Comparison of ENCODE assay signal across 22 cellular contexts in genomic region chr3:98768961-98769360, GRCh38. TPM values are rescaled to one million over a fixed set of nuclear protein-coding genes. Genes with fewer than 3 reads are reported as not detected.
"Had no signal": no experiment of that assay in that cellular context is flagged by ENCODE, and none has a peak within 500 bp of the region (broad histone marks: within the 10 kb centered on the region; RNA-seq: fewer than 3 reads in every experiment).

No MANE protein-coding gene starts in this region.

- H3K9me3 Mint-ChIP-seq: activated naive CD8-positive, alpha-beta T cell treated with anti-CD3 and anti-CD28 coated beads, Interleukin-2, amount 10 ng/mL, durations not matched to agents 7 days and 5 days; activated T-helper 17 cell treated with anti-CD3 and anti-CD28 coated beads, Interleukin-2, amount 50 U/mL, for 72 hours; brain; mesothelial cell of epicardium; natural killer cell treated with Interleukin-12 subunit alpha and Interleukin-12 subunit beta and Interleukin-15 and Interleukin-18, amount 100 ng/mL, for 72 hours; stimulated activated naive CD8-positive, alpha-beta T cell treated with anti-CD3 and anti-CD28 coated beads, Interleukin-15, Interleukin-2, amounts not matched to agents 100 ng/mL and 50 ng/mL, for 24 hours; T-helper 2 cell treated with Interferon-gamma antibody and Interleukin-4, amounts not matched to agents 5 μg/mL and 100 μg/mL, for 36 hours had no signal

- ATAC-seq: activated T-helper 17 cell treated with anti-CD3 and anti-CD28 coated beads, Interleukin-2, amount 50 U/mL, for 72 hours; natural killer cell treated with Interleukin-12 subunit alpha and Interleukin-12 subunit beta and Interleukin-15 and Interleukin-18, amount 100 ng/mL, for 72 hours had no signal

- H3K36me3 ChIP-seq: esophagus muscularis mucosa had no signal

- H3K4me3 Mint-ChIP-seq: activated naive CD8-positive, alpha-beta T cell treated with anti-CD3 and anti-CD28 coated beads, Interleukin-2, amount 10 ng/mL, durations not matched to agents 7 days and 5 days; activated T-helper 17 cell treated with anti-CD3 and anti-CD28 coated beads, Interleukin-2, amount 50 U/mL, for 72 hours; brain; mesothelial cell of epicardium; natural killer cell treated with Interleukin-12 subunit alpha and Interleukin-12 subunit beta and Interleukin-15 and Interleukin-18, amount 100 ng/mL, for 72 hours; stimulated activated naive CD8-positive, alpha-beta T cell treated with anti-CD3 and anti-CD28 coated beads, Interleukin-15, Interleukin-2, amounts not matched to agents 100 ng/mL and 50 ng/mL, for 24 hours; T-helper 2 cell treated with Interferon-gamma antibody and Interleukin-4, amounts not matched to agents 5 μg/mL and 100 μg/mL, for 36 hours had no signal

- H3K36me3 Mint-ChIP-seq: brain; mesothelial cell of epicardium; natural killer cell treated with Interleukin-12 subunit alpha and Interleukin-12 subunit beta and Interleukin-15 and Interleukin-18, amount 100 ng/mL, for 72 hours had no signal

- FAIRE-seq: TTC549 had no signal

- H3K4me1 Mint-ChIP-seq: activated T-helper 17 cell treated with anti-CD3 and anti-CD28 coated beads, Interleukin-2, amount 50 U/mL, for 72 hours had no signal

- DNase-seq: activated CD4-positive, alpha-beta T cell treated with anti-CD3 and anti-CD28 coated beads, Interleukin-2, amount 50 U/mL, for 4 hours; activated naive CD4-positive, alpha-beta T cell; activated naive CD8-positive, alpha-beta T cell treated with anti-CD3 and anti-CD28 coated beads, Interleukin-2, amount 10 ng/mL, durations not matched to agents 7 days and 5 days; activated T-cell treated with anti-CD3 and anti-CD28 coated beads, Interleukin-2, amount 50 U/mL, for 1 hour; cortex of kidney; effector CD8-positive, alpha-beta T cell; left cardiac atrium; occipital lobe; posterior cingulate gyrus; retina; stimulated activated CD4-positive, alpha-beta T cell treated with anti-CD3 and anti-CD28 coated beads, Interleukin-2, amount 100 ng/mL, for 24 hours; testis; upper lobe of left lung had no signal

- H3K27me3 Mint-ChIP-seq: brain had no signal

- H3K27ac Mint-ChIP-seq: activated naive CD8-positive, alpha-beta T cell treated with anti-CD3 and anti-CD28 coated beads, Interleukin-2, amount 10 ng/mL, durations not matched to agents 7 days and 5 days; activated T-helper 17 cell treated with anti-CD3 and anti-CD28 coated beads, Interleukin-2, amount 50 U/mL, for 72 hours; brain; mesothelial cell of epicardium; natural killer cell treated with Interleukin-12 subunit alpha and Interleukin-12 subunit beta and Interleukin-15 and Interleukin-18, amount 100 ng/mL, for 72 hours; stimulated activated naive CD8-positive, alpha-beta T cell treated with anti-CD3 and anti-CD28 coated beads, Interleukin-15, Interleukin-2, amounts not matched to agents 100 ng/mL and 50 ng/mL, for 24 hours; T-helper 2 cell treated with Interferon-gamma antibody and Interleukin-4, amounts not matched to agents 5 μg/mL and 100 μg/mL, for 36 hours had no signal

- H3K9me3 ChIP-seq: esophagus muscularis mucosa, testis, upper lobe of left lung had no signal

- H3K27ac ChIP-seq: esophagus muscularis mucosa, testis had no signal

- H3K27me3 ChIP-seq: esophagus muscularis mucosa, testis, upper lobe of left lung had no signal

- H3K4me3 ChIP-seq: esophagus muscularis mucosa, lung, testis, upper lobe of left lung had no signal

RNA-seq across cellular contexts. Expression of gene ST3GAL6, which starts 5.8 kb away (rescaled TPM):
- total RNA-seq: activated T-helper 17 cell treated with anti-CD3 and anti-CD28 coated beads, Interleukin-2, amount 50 U/mL, for 72 hours; natural killer cell treated with Interleukin-12 subunit alpha and Interleukin-12 subunit beta and Interleukin-15 and Interleukin-18, amount 100 ng/mL, for 72 hours had no signal
